In the genomic region with DNA sequence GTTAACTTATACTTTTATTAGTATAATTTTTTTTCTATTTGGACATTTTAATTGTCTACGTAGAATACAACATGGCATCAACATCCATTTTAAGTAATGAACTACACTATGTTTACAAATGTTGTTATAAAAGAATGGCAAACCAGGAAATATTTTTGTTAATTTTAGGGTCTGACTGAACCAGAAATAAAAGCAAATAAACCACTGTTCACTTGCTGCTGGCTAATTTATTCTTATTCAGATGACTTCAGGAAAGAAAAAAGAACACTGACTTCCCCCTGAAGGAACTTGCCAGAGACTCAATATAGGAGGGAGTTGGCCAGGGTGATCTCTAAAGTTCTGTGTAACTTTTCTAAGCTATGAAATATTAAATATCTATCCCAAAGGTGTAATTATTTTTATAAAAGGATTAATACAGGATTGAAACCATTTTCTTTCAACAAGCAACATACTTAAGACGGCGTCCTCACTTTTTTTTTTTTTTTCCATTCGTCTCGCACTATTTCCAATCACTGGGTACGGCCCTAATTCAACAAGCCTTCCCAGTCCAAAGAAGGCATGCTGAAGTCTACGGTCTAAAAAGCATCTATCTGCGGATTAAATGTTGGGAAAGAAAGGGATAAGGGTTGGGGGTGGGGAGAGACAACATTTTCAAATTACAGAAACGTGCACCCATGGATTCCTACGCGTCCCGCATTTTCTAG, we compare ENCODE assay signal across 8 cellular contexts. TPM values are rescaled to one million over a fixed set of nuclear protein-coding genes. Genes with fewer than 3 reads are reported as not detected.
A peak's percentile ranks its signal among the peaks of the same experiment; 100 is the strongest.
DNase-seq lines count a peak whose midpoint lies in the region; ATAC-seq, FAIRE-seq and TF ChIP-seq lines count a peak whose summit lies in the region.

No MANE protein-coding gene starts in this region.

- dilution Hi-C loops in endothelial cell of umbilical vein (cut with MboI; ENCODE audit: extremely low pct_ligation_motif_present, low sequenced_read_pairs) = no loop called here

- peaks cover 26% of the 10 kb centered on the region for H3K4me1 Mint-ChIP-seq in osteocyte (ENCODE audit: unreplicated experiment)

- FAIRE-seq in endothelial cell of umbilical vein (lab: Jason Lieb, UNC) = no peak

- intact Hi-C loops in OCI-LY7 (cut with micrococcal nuclease; ENCODE audit: unreplicated experiment) = loop anchor here (1.0 to 2.0 kb wide), 3 partner anchors 52 to 114 kb away; no protein-coding TSS in a partner anchor
- intact Hi-C loops in endothelial cell of umbilical vein (cut with micrococcal nuclease) = loop anchor here (1.0 to 2.0 kb wide), 4 partner anchors 38 to 115 kb away; no protein-coding TSS in a partner anchor

- H3K9ac ChIP-seq in DND-41 (ENCODE audit: low read depth, low read length) (peak overlapping the region; percentile 78), endothelial cell of umbilical vein (replicated peaks; ENCODE audit: extremely low read depth, insufficient read depth, low read length) (peak overlapping the region; percentile 90)

- H3K36me3 ChIP-seq in DND-41 (ENCODE audit: insufficient read depth, low read length) = no peaks in the 10 kb centered on the region; the same call in 1 of the 2 replicates
- no peaks in the 10 kb centered on the region; the same call in 1 of the 2 replicates for H3K36me3 ChIP-seq in OCI-LY7 (ENCODE audit: insufficient read depth, low read length)
- H3K36me3 ChIP-seq in endothelial cell of umbilical vein (ENCODE audit: control insufficient read depth in 2 of 2, extremely low read depth in 1 of 2, insufficient read depth in 2 of 2, low read length in 2 of 2) = no peaks in the 10 kb centered on the region

- CTCF ChIA-PET in OCI-LY7 (lab: Charles Lee; ENCODE audit: unreplicated experiment) = interaction anchor here (0.6 to 1.0 kb wide), 2 partner anchors 21 to 85 kb away, joined by 3 read pairs; no protein-coding TSS in a partner anchor
- CTCF ChIA-PET in endothelial cell of umbilical vein (lab: Charles Lee) = interaction anchor here (1.0 to 3.7 kb wide), 4 partner anchors 11 to 115 kb away, joined by 3 to 15 read pairs (median 4); no protein-coding TSS in a partner anchor

- POLR2A ChIA-PET in OCI-LY7 (lab: Charles Lee) = interaction anchor here (0.6 to 5.2 kb wide), 18 partner anchors 13 to 380 kb away, joined by 3 to 77 read pairs (median 6); no protein-coding TSS in a partner anchor
- POLR2A ChIA-PET in endothelial cell of umbilical vein (lab: Charles Lee) = interaction anchor here (0.7 kb wide), 1 partner anchor 585 kb away, joined by 6 read pairs; the partner anchor contains the start of gene NUDT5

- TSS peak; percentile 84 for BruUV-seq in OCI-LY7 (replicated peaks; lab: Mats Ljungman, UMichigan)
- BruUV-seq in endothelial cell of umbilical vein (replicated peaks; lab: Mats Ljungman, UMichigan) = no TSS peak

- DNase-seq in DND-41 = no peak
- peak; percentile 37 for DNase-seq in OCI-LY7 (ENCODE audit: low spot score)
- DNase-seq in endothelial cell of umbilical vein (ENCODE audit: low read depth, low spot score) = peak; percentile 55
- no peak for DNase-seq in osteocyte (ENCODE audit: extremely low spot score, unreplicated experiment)
- DNase-seq in NCI-H1092 treated with DMSO at 0.1 percent for 48 hours (lab: John Stamatoyannopoulos, UW) = no peak
- no peak for DNase-seq in Ammon's horn (ENCODE audit: low spot score)

- TF ChIP-seq POLR2A in endothelial cell of umbilical vein (IDR thresholded peaks at IDR 0.05; ENCODE audit: low read depth, low read length) = no peak

- H3K4me1 ChIP-seq in DND-41 (ENCODE audit: insufficient read depth, low read length) (peaks cover 39% of the 10 kb centered on the region), OCI-LY7 (ENCODE audit: insufficient read depth, low read length, poor library complexity, severe bottlenecking) (peaks cover 59% of the 10 kb centered on the region), endothelial cell of umbilical vein (ENCODE audit: control insufficient read depth, extremely low read depth, insufficient read depth, low read length) (peaks cover 25% of the 10 kb centered on the region)

- no peaks in the 10 kb centered on the region for H3K27me3 ChIP-seq in DND-41 (ENCODE audit: insufficient read depth, low read length, poor library complexity)
- H3K27me3 ChIP-seq in endothelial cell of umbilical vein (ENCODE audit: control insufficient read depth in 2 of 2, insufficient read depth in 2 of 2, low read length in 2 of 2) = no peaks in the 10 kb centered on the region

- peak overlapping the region; percentile 73 for H3K27ac Mint-ChIP-seq in osteocyte (ENCODE audit: unreplicated experiment)

- no peaks in the 10 kb centered on the region for H3K27me3 Mint-ChIP-seq in osteocyte (ENCODE audit: unreplicated experiment)

- H3K9me3 ChIP-seq in DND-41 (ENCODE audit: insufficient read depth, low read length, severe bottlenecking) = no peaks in the 10 kb centered on the region
- no peaks in the 10 kb centered on the region; the same call in 1 of the 2 replicates for H3K9me3 ChIP-seq in OCI-LY7 (ENCODE audit: low read length)
- H3K9me3 ChIP-seq in endothelial cell of umbilical vein (replicated peaks; ENCODE audit: control insufficient read depth, insufficient read depth, low read length) = no peaks in the 10 kb centered on the region

- peaks cover 3% of the 10 kb centered on the region for H3K36me3 Mint-ChIP-seq in osteocyte (ENCODE audit: unreplicated experiment)

- TF ChIP-seq CTCF in DND-41 (IDR thresholded peaks at IDR 0.05; ENCODE audit: borderline replicate concordance, extremely low read depth, low read length, poor library complexity, severe bottlenecking) (no peak), OCI-LY7 (conservative IDR thresholded peaks at IDR 0.05; ENCODE audit: low read length) (no peak), endothelial cell of umbilical vein (IDR thresholded peaks at IDR 0.05; ENCODE audit: extremely low read depth in 1 of 2, insufficient read depth in 1 of 2, low read depth in 1 of 2, low read length in 2 of 2) (no peak), osteocyte (IDR thresholded peaks at IDR 0.05) (no peak)

- peak overlapping the region; percentile 62 for H3K27ac ChIP-seq in DND-41 (ENCODE audit: low read length)
- H3K27ac ChIP-seq in OCI-LY7 (ENCODE audit: low read depth, low read length, poor library complexity, severe bottlenecking) = peak overlapping the region; percentile 84
- peak overlapping the region; percentile 22 for H3K27ac ChIP-seq in endothelial cell of umbilical vein (ENCODE audit: insufficient read depth, low read depth, low read length)

- H2AFZ ChIP-seq in DND-41 (ENCODE audit: low read depth, low read length) = peak overlapping the region; percentile 72
- peak overlapping the region; percentile 13; the same call in 1 of the 2 replicates for H2AFZ ChIP-seq in OCI-LY7 (ENCODE audit: low read length)
- H2AFZ ChIP-seq in endothelial cell of umbilical vein (ENCODE audit: low read depth, low read length) = peak overlapping the region; percentile 24

- H3K9me2 ChIP-seq in OCI-LY7 (ENCODE audit: insufficient read depth, low read length) = no peaks in the 10 kb centered on the region

- peak overlapping the region; percentile 88 for H3K4me3 Mint-ChIP-seq in osteocyte (ENCODE audit: unreplicated experiment)

- no peaks in the 10 kb centered on the region for H3K9me3 Mint-ChIP-seq in osteocyte (ENCODE audit: unreplicated experiment)

- peaks cover 54% of the 10 kb centered on the region for H3K79me2 ChIP-seq in DND-41 (ENCODE audit: insufficient read depth, low read length)
- H3K79me2 ChIP-seq in OCI-LY7 (ENCODE audit: insufficient read depth, low read depth, low read length) = peaks cover 67% of the 10 kb centered on the region
- H3K79me2 ChIP-seq in endothelial cell of umbilical vein (ENCODE audit: control insufficient read depth, insufficient read depth, low read length) = peaks cover 47% of the 10 kb centered on the region

- H3K9me1 ChIP-seq in endothelial cell of umbilical vein (replicated peaks; ENCODE audit: control insufficient read depth, extremely low read depth, insufficient read depth, low read length) = no peaks in the 10 kb centered on the region

- peak overlapping the region; percentile 82 for H3K4me2 ChIP-seq in DND-41 (ENCODE audit: insufficient read depth, low read length)
- peak overlapping the region; percentile 100 for H3K4me2 ChIP-seq in OCI-LY7 (ENCODE audit: low read length)
- peak overlapping the region; percentile 74 for H3K4me2 ChIP-seq in endothelial cell of umbilical vein (ENCODE audit: insufficient read depth, low read length)

- H4K20me1 ChIP-seq in DND-41 (ENCODE audit: insufficient read depth, low read length) = peaks cover 5% of the 10 kb centered on the region; the same call in 1 of the 2 replicates
- no peaks in the 10 kb centered on the region; the same call in 1 of the 2 replicates for H4K20me1 ChIP-seq in OCI-LY7 (ENCODE audit: insufficient read depth, low read length)
- H4K20me1 ChIP-seq in endothelial cell of umbilical vein (replicated peaks; ENCODE audit: control insufficient read depth, extremely low read depth, insufficient read depth, low read length) = no peaks in the 10 kb centered on the region

- ATAC-seq in DND-41 (ENCODE audit: insufficient read depth, low read depth) (no peak), HG02678 (IDR thresholded peaks at IDR 0.05; ENCODE audit: unreplicated experiment) (no peak), HG03108 (IDR thresholded peaks at IDR 0.05; ENCODE audit: unreplicated experiment) (no peak)

- peak overlapping the region; percentile 41 to 71 for H3K4me3 ChIP-seq in DND-41 (ENCODE audit: low read depth in 1 of 2, low read length in 2 of 2)
- peak overlapping the region; percentile 81 for H3K4me3 ChIP-seq in OCI-LY7 (ENCODE audit: low read depth, low read length, poor library complexity, severe bottlenecking)
- H3K4me3 ChIP-seq in endothelial cell of umbilical vein (replicated peaks in 1 of 3; ENCODE audit: insufficient read depth in 1 of 3, low read depth in 1 of 3, low read length in 3 of 3) = peak overlapping the region; percentile 52 to 93 (median 70)

TF ChIP-seq in endothelial cell of umbilical vein, 7 proteins besides CTCF, POLR2A, EP300 and RAD21 (continues in another document):
- no peak for TF ChIP-seq GATA2 (IDR thresholded peaks at IDR 0.05; ENCODE audit: insufficient read depth, insufficient read length, low read depth, low read length)
- no peak for TF ChIP-seq FOS (IDR thresholded peaks at IDR 0.05; ENCODE audit: borderline replicate concordance, insufficient read depth, low read length)
- TF ChIP-seq MYC (IDR thresholded peaks at IDR 0.05; ENCODE audit: low read depth, low read length) = no peak

RNA-seq across cellular contexts. Expression of gene USP6NL, which starts 1.1 kb away (rescaled TPM):
- 33.7 and 41.7 TPM in 2 replicates for total RNA-seq in OCI-LY7 (2014; rRNA removed; shearing (Covaris generic))
- total RNA-seq in OCI-LY7 (2022) (59.7 and 62.0 TPM in 2 replicates), endothelial cell of umbilical vein (26.9 and 29.2 TPM in 2 replicates), osteocyte (13.8 and 17.0 TPM in 2 replicates)
- 11.0 and 13.5 TPM in 2 replicates for polyA plus RNA-seq in endothelial cell of umbilical vein
- 13.5 and 13.8 TPM in 2 replicates for polyA plus RNA-seq in endothelial cell of umbilical vein (2011; cell fraction: cytosol; rRNA removed)
- polyA plus RNA-seq in endothelial cell of umbilical vein (2011; cell fraction: nucleus; rRNA removed) = 24.6 and 28.5 TPM in 2 replicates
- 17.1 and 19.4 TPM in 2 replicates for polyA plus RNA-seq in endothelial cell of umbilical vein (2012)
- 21.6 and 25.7 TPM in 2 replicates for polyA minus RNA-seq in endothelial cell of umbilical vein
- 3.6 TPM for polyA minus RNA-seq in endothelial cell of umbilical vein (2011; cell fraction: cytosol; rRNA and poly(A)+ RNA removed)
- 38.7 and 46.7 TPM in 2 replicates for polyA minus RNA-seq in endothelial cell of umbilical vein (2011; cell fraction: nucleus; rRNA and poly(A)+ RNA removed)

Comparison
In these comparisons a context has a peak if more than half of its experiments do, and no peak if none do; other contexts are left out.
1. DNase-seq: peak in OCI-LY7 (single experiment) and endothelial cell of umbilical vein (single experiment); none in DND-41 (single experiment), osteocyte (single experiment), NCI-H1092 treated with DMSO at 0.1 percent for 48 hours (single experiment) and Ammon's horn (single experiment).
2. H2AFZ ChIP-seq: peak in every context shown above with its lines; median percentile 72 in DND-41; 24 in endothelial cell of umbilical vein; 13 in OCI-LY7.
3. H3K27ac ChIP-seq: peak in every context shown above with its lines; median percentile 84 in OCI-LY7; 62 in DND-41; 22 in endothelial cell of umbilical vein.
4. Peak in every context shown above with its lines, with median percentiles within 50 percentile points of each other: H3K4me2 ChIP-seq and H3K4me3 ChIP-seq.